8 cellular contexts compared by ENCODE assay signal in genomic region chr7:39948932-39949928, GRCh38. TPM values are rescaled to one million over a fixed set of nuclear protein-coding genes. Genes with fewer than 3 reads are reported as not detected.
DNase-seq lines count a peak whose midpoint lies in the region; ATAC-seq and TF ChIP-seq lines count a peak whose summit lies in the region.

No MANE protein-coding gene starts in this region.

- peak overlapping the region; percentile 94 for H3K27ac ChIP-seq in vagina

- no peaks in the 10 kb centered on the region for H3K9me3 ChIP-seq in vagina

- intact Hi-C loops in vagina (cut with DNase I), result no loop called here

- TF ChIP-seq POLR2A in vagina (IDR thresholded peaks at IDR 0.05), result peak in 1 of 2 donors; percentile 95

- H3K27me3 ChIP-seq in vagina, result no peaks in the 10 kb centered on the region

- peak overlapping the region; percentile 69 to 74 for H3K4me3 ChIP-seq in vagina

- peaks cover 28% of the 10 kb centered on the region for H3K4me1 ChIP-seq in vagina

- DNase-seq in NCI-H2029 treated with DMSO at 0.1 percent for 48 hours (lab: John Stamatoyannopoulos, UW) (peak; percentile 95), T1000 (lab: John Stamatoyannopoulos, UW) (peak; percentile 86), astrocyte of the hippocampus (ENCODE audit: low read depth, low spot score) (peak; percentile 100), hepatic stellate cell (ENCODE audit: low spot score) (peak; percentile 97), putamen (ENCODE audit: low spot score) (peak; percentile 100), vagina (ENCODE audit: extremely low spot score in 2 of 2) (peak; percentile 99 to 100)

- no peaks in the 10 kb centered on the region for H3K36me3 ChIP-seq in vagina

- peak; percentile 66 for ATAC-seq in GM18511 (IDR thresholded peaks at IDR 0.05; ENCODE audit: unreplicated experiment)
- ATAC-seq in HG03025 (IDR thresholded peaks at IDR 0.05; ENCODE audit: low FRiP score, unreplicated experiment), result peak; percentile 73

- TF ChIP-seq CTCF in vagina (IDR thresholded peaks at IDR 0.05), result no peak

RNA-seq across cellular contexts. Expression of gene CDK13, which starts 0.8 kb away (rescaled TPM):
- 87.4 TPM for total RNA-seq in vagina

Comparison
In these comparisons a context has a peak if more than half of its experiments do, and no peak if none do; other contexts are left out.
1. Peak in every context shown above with its lines: DNase-seq, ATAC-seq, H3K4me3 ChIP-seq and H3K27ac ChIP-seq.